Comparison of ENCODE assay signal across 22 cellular contexts in genomic region chr15:101398247-101398646, GRCh38.
"Had no signal": no experiment of that assay in that cellular context is flagged by ENCODE, and none has a peak within 500 bp of the region (broad histone marks: within the 10 kb centered on the region; RNA-seq: fewer than 3 reads in every experiment).

No MANE protein-coding gene starts in this region.

- ATAC-seq: foreskin keratinocyte, T-helper 17 cell had no signal

- H3K9me3 Mint-ChIP-seq: activated CD4-positive, alpha-beta memory T cell treated with anti-CD3 and anti-CD28 coated beads for 36 hours; activated naive CD4-positive, alpha-beta T cell treated with anti-CD3 and anti-CD28 coated beads, Interleukin-2, amount 10 ng/mL, durations not matched to agents 7 days and 5 days; dendritic cell treated with granulocyte-macrophage colony-stimulating factor and Interleukin-4, amounts not matched to agents 40 ng/mL and 50 ng/mL, for 4 days; natural killer cell had no signal

- H3K36me3 Mint-ChIP-seq: activated CD4-positive, alpha-beta memory T cell treated with anti-CD3 and anti-CD28 coated beads for 36 hours; activated naive CD4-positive, alpha-beta T cell treated with anti-CD3 and anti-CD28 coated beads, Interleukin-2, amount 10 ng/mL, durations not matched to agents 7 days and 5 days; mesothelial cell of epicardium; natural killer cell had no signal

- H3K4me1 Mint-ChIP-seq: activated naive CD4-positive, alpha-beta T cell treated with anti-CD3 and anti-CD28 coated beads, Interleukin-2, amount 10 ng/mL, durations not matched to agents 7 days and 5 days; mesothelial cell of epicardium; T-helper 17 cell had no signal

- DNase-seq: activated CD4-positive, alpha-beta memory T cell treated with anti-CD3 and anti-CD28 coated beads for 36 hours; activated CD4-positive, alpha-beta T cell treated with anti-CD3 and anti-CD28 coated beads for 48 hours; activated effector memory CD4-positive, alpha-beta T cell treated with anti-CD3 and anti-CD28 coated beads, Interleukin-2, amount 50 U/mL, for 16 hours; activated naive CD4-positive, alpha-beta T cell treated with anti-CD3 and anti-CD28 coated beads, Interleukin-2, amount 10 ng/mL, durations not matched to agents 7 days and 5 days; activated T-cell treated with anti-CD3 and anti-CD28 coated beads for 4 hours; aorta; brain microvascular endothelial cell; caudate nucleus; effector CD8-positive, alpha-beta T cell; foreskin keratinocyte; kidney glomerular epithelial cell; left ventricle myocardium inferior; mammary epithelial cell; natural killer cell; right cardiac atrium; stimulated activated CD4-positive, alpha-beta T cell treated with anti-CD3 and anti-CD28 coated beads, Interleukin-4, amount 100 ng/mL, for 24 hours; stimulated activated naive CD4-positive, alpha-beta T cell treated with Interleukin-2 at 50 U/mL for 16 hours; T-helper 17 cell; thyroid gland had no signal

- H3K27ac ChIP-seq: brain microvascular endothelial cell, foreskin keratinocyte, left ventricle myocardium inferior, ovary, thyroid gland had no signal

- H3K27ac Mint-ChIP-seq: activated CD4-positive, alpha-beta memory T cell treated with anti-CD3 and anti-CD28 coated beads for 36 hours; activated naive CD4-positive, alpha-beta T cell treated with anti-CD3 and anti-CD28 coated beads, Interleukin-2, amount 10 ng/mL, durations not matched to agents 7 days and 5 days; dendritic cell treated with granulocyte-macrophage colony-stimulating factor and Interleukin-4, amounts not matched to agents 40 ng/mL and 50 ng/mL, for 4 days; mesothelial cell of epicardium; natural killer cell; T-helper 17 cell had no signal

- H3K4me3 Mint-ChIP-seq: activated CD4-positive, alpha-beta memory T cell treated with anti-CD3 and anti-CD28 coated beads for 36 hours; activated naive CD4-positive, alpha-beta T cell treated with anti-CD3 and anti-CD28 coated beads, Interleukin-2, amount 10 ng/mL, durations not matched to agents 7 days and 5 days; dendritic cell treated with granulocyte-macrophage colony-stimulating factor and Interleukin-4, amounts not matched to agents 40 ng/mL and 50 ng/mL, for 4 days; mesothelial cell of epicardium; T-helper 17 cell had no signal
